ENCODE assay signal across 20 cellular contexts in genomic region chr1:224785622-224786021, GRCh38.
"Had no signal": no experiment of that assay in that cellular context is flagged by ENCODE, and none has a peak within 500 bp of the region (broad histone marks: within the 10 kb centered on the region; RNA-seq: fewer than 3 reads in every experiment).

No MANE protein-coding gene starts in this region.

- H3K36me3 Mint-ChIP-seq: memory B cell, type B pancreatic cell had no signal

- H3K4me3 Mint-ChIP-seq: dendritic cell treated with granulocyte-macrophage colony-stimulating factor and Interleukin-4, amounts not matched to agents 40 ng/mL and 50 ng/mL, for 4 days; effector memory CD8-positive, alpha-beta T cell; memory B cell; naive thymus-derived CD8-positive, alpha-beta T cell; type B pancreatic cell had no signal

- H3K27ac ChIP-seq: epithelial cell of prostate, esophagus muscularis mucosa, gastroesophageal sphincter, left ventricle myocardium inferior, lower lobe of right lung, neutrophil, stomach had no signal

- H3K27me3 Mint-ChIP-seq: dendritic cell treated with granulocyte-macrophage colony-stimulating factor and Interleukin-4, amounts not matched to agents 40 ng/mL and 50 ng/mL, for 4 days; naive thymus-derived CD8-positive, alpha-beta T cell; type B pancreatic cell had no signal

- H3K9me3 Mint-ChIP-seq: effector memory CD8-positive, alpha-beta T cell; type B pancreatic cell had no signal

- H3K27me3 ChIP-seq: esophagus muscularis mucosa, gastroesophageal sphincter, neutrophil, stomach had no signal

- DNase-seq: effector memory CD8-positive, alpha-beta T cell; foreskin fibroblast; glutamatergic neuron; left ventricle myocardium inferior; lower lobe of right lung; midbrain; naive thymus-derived CD8-positive, alpha-beta T cell; posterior cingulate gyrus; stimulated activated CD4-positive, alpha-beta T cell treated with anti-CD3 and anti-CD28 coated beads, Interleukin-2, amount 100 ng/mL, for 24 hours; stimulated activated CD4-positive, alpha-beta T cell treated with anti-CD3 and anti-CD28 coated beads, Interleukin-4, amount 100 ng/mL, for 4 hours; stimulated activated naive CD4-positive, alpha-beta T cell; stomach; substantia nigra had no signal

- H3K27ac Mint-ChIP-seq: dendritic cell treated with granulocyte-macrophage colony-stimulating factor and Interleukin-4, amounts not matched to agents 40 ng/mL and 50 ng/mL, for 4 days; effector memory CD8-positive, alpha-beta T cell; memory B cell; naive thymus-derived CD8-positive, alpha-beta T cell; type B pancreatic cell had no signal

- H3K4me3 ChIP-seq: esophagus muscularis mucosa, gastroesophageal sphincter, left ventricle myocardium inferior, lower lobe of right lung, stomach had no signal
